26 cellular contexts compared by ENCODE assay signal in the genomic region with DNA sequence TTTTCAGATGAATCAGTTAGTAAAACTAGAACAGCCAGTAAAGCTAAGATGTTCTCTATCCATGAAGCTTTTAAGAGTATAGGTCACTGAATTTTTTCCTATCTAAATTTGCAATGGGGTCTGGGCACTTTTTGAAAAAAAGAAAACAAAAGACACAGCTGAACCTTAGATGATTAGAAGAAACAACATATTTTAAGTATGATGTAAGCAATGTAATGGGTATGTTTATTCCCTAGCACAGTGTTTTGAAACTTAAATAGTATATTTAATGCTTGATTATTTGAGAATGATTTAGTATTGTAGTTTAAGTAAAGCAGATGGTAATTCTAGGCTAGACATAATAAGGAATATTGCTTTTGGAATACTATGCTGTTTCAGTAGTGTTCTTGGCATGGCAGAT. TPM values are rescaled to one million over a fixed set of nuclear protein-coding genes. Genes with fewer than 3 reads are reported as not detected.
DNase-seq lines count a peak whose midpoint lies in the region; ATAC-seq and TF ChIP-seq lines count a peak whose summit lies in the region.
"Had no signal": no experiment of that assay in that cellular context is flagged by ENCODE, and none has a peak within 500 bp of the region (broad histone marks: within the 10 kb centered on the region; RNA-seq: fewer than 3 reads in every experiment).

No MANE protein-coding gene starts in this region.

- no TSS peak for BruUV-seq in MCF 10A (replicated peaks; lab: Mats Ljungman, UMichigan)

- H3K36me3 ChIP-seq in breast epithelium, result peaks cover 3% of the 10 kb centered on the region
- H3K36me3 ChIP-seq in adipocyte (ENCODE audit: control insufficient read depth, insufficient read depth, low read length, severe bottlenecking), result peaks cover 22% of the 10 kb centered on the region

- peaks cover 21% of the 10 kb centered on the region for H3K4me1 Mint-ChIP-seq in MCF 10A (ENCODE audit: insufficient read depth, unreplicated experiment)
- peaks cover 43% of the 10 kb centered on the region for H3K4me1 Mint-ChIP-seq in mesothelial cell of epicardium
- H3K4me1 Mint-ChIP-seq in type B pancreatic cell (ENCODE audit: unreplicated experiment), result peaks cover 22% of the 10 kb centered on the region
- H3K4me1 Mint-ChIP-seq: CD14-positive monocyte; CD8-positive, alpha-beta memory T cell; IgD-negative memory B cell had no signal

- ATAC-seq in left ventricle myocardium superior, result no peak
- ATAC-seq in activated naive CD4-positive, alpha-beta T cell treated with anti-CD3 and anti-CD28 coated beads, Interleukin-2, amount 50 U/mL, for 72 hours, result no peak
- ATAC-seq: HCT116 had no signal

- H3K27ac ChIP-seq in breast epithelium, result no peak overlapping the region
- H3K27ac ChIP-seq: 22Rv1, KMS-11, Peyer's patch had no signal

- intact Hi-C loops in MCF 10A (cut with micrococcal nuclease), result no loop called here
- intact Hi-C loops in breast epithelium (cut with DNase I; ENCODE audit: low total_unique reads), result loop anchor here (10.0 kb wide), 1 partner anchor 469 kb away; no protein-coding TSS in a partner anchor
- intact Hi-C loops in left ventricle myocardium superior (cut with micrococcal nuclease), result no loop called here
- intact Hi-C loops in head of caudate nucleus (cut with DNase I), result no loop called here

- H3K4me3 ChIP-seq in breast epithelium (no peak overlapping the region), adipocyte (ENCODE audit: low read length) (no peak overlapping the region)
- H3K4me3 ChIP-seq: Peyer's patch had no signal

- H3K9ac ChIP-seq in adipocyte (ENCODE audit: low read length), result peak overlapping the region; percentile 5
- H3K9ac ChIP-seq: KMS-11 had no signal

- peaks cover 61% of the 10 kb centered on the region for H3K36me3 Mint-ChIP-seq in MCF 10A (ENCODE audit: insufficient read depth, unreplicated experiment)
- peaks cover 25% of the 10 kb centered on the region for H3K36me3 Mint-ChIP-seq in mesothelial cell of epicardium
- H3K36me3 Mint-ChIP-seq in type B pancreatic cell, result peaks cover 22% of the 10 kb centered on the region
- H3K36me3 Mint-ChIP-seq in activated naive CD4-positive, alpha-beta T cell treated with anti-CD3 and anti-CD28 coated beads, Interleukin-2, amount 50 U/mL, for 72 hours, result no peaks in the 10 kb centered on the region
- H3K36me3 Mint-ChIP-seq: CD8-positive, alpha-beta memory T cell had no signal

- CTCF ChIA-PET in MCF 10A (lab: Yijun Ruan, JAX), result interaction anchor here (0.6 to 5.9 kb wide), 11 partner anchors 10 to 968 kb away, joined by 3 to 52 read pairs (median 4); no protein-coding TSS in a partner anchor

- peak overlapping the region; percentile 47 for H3K27ac Mint-ChIP-seq in MCF 10A (ENCODE audit: low read depth, unreplicated experiment)
- H3K27ac Mint-ChIP-seq in mesothelial cell of epicardium, result peak overlapping the region; percentile 48
- peak overlapping the region; percentile 67 for H3K27ac Mint-ChIP-seq in type B pancreatic cell
- no peak overlapping the region for H3K27ac Mint-ChIP-seq in activated naive CD4-positive, alpha-beta T cell treated with anti-CD3 and anti-CD28 coated beads, Interleukin-2, amount 50 U/mL, for 72 hours
- H3K27ac Mint-ChIP-seq: CD14-positive monocyte; CD8-positive, alpha-beta memory T cell; IgD-negative memory B cell had no signal

- no peak for DNase-seq in MCF 10A (ENCODE audit: unreplicated experiment)
- DNase-seq in breast epithelium (ENCODE audit: low spot score in 2 of 2), result no peak
- DNase-seq in adipocyte (ENCODE audit: low read depth), result peak; percentile 41
- no peak for DNase-seq in mesothelial cell of epicardium (ENCODE audit: low spot score in 2 of 2, unreplicated experiment in 2 of 2)
- DNase-seq in type B pancreatic cell (ENCODE audit: extremely low spot score, unreplicated experiment), result no peak
- no peak for DNase-seq in left ventricle myocardium superior
- DNase-seq in head of caudate nucleus, result no peak
- DNase-seq in activated naive CD4-positive, alpha-beta T cell treated with anti-CD3 and anti-CD28 coated beads, Interleukin-2, amount 50 U/mL, for 72 hours (ENCODE audit: low spot score in 2 of 2), result no peak
- DNase-seq: BE2C; Calu3; CD8-positive, alpha-beta memory T cell; DMS79 treated with DMSO at 0.1 percent for 48 hours; NCI-H1048; NCI-H1417; NCI-H1694 treated with DMSO at 0.1 percent for 48 hours; NCI-H2081; NCI-H2171; NCI-H226; NCI-H510A; NCI-H69; Peyer's patch had no signal

- H3K27me3 ChIP-seq in breast epithelium, result no peaks in the 10 kb centered on the region
- H3K27me3 ChIP-seq in adipocyte (replicated peaks; ENCODE audit: control insufficient read depth, insufficient read depth, low read length), result no peaks in the 10 kb centered on the region
- H3K27me3 ChIP-seq: BE2C, Peyer's patch had no signal

- peaks cover 0 to 8% of the 10 kb centered on the region in 2 donors for H3K4me1 ChIP-seq in breast epithelium
- H3K4me1 ChIP-seq in adipocyte (ENCODE audit: control insufficient read depth, insufficient read depth, low read length), result peaks cover 31% of the 10 kb centered on the region
- H3K4me1 ChIP-seq: Peyer's patch had no signal

- H3K27me3 Mint-ChIP-seq in MCF 10A (ENCODE audit: insufficient read depth, unreplicated experiment), result no peaks in the 10 kb centered on the region
- H3K27me3 Mint-ChIP-seq in mesothelial cell of epicardium (ENCODE audit: low read depth), result no peaks in the 10 kb centered on the region
- H3K27me3 Mint-ChIP-seq in type B pancreatic cell, result no peaks in the 10 kb centered on the region
- H3K27me3 Mint-ChIP-seq: CD8-positive, alpha-beta memory T cell; IgD-negative memory B cell had no signal

- H3K9me3 ChIP-seq in breast epithelium (no peaks in the 10 kb centered on the region), adipocyte (ENCODE audit: control insufficient read depth, low read length) (no peaks in the 10 kb centered on the region)
- H3K9me3 ChIP-seq: BE2C, Peyer's patch had no signal

- H3K9me3 Mint-ChIP-seq in MCF 10A (ENCODE audit: unreplicated experiment), result no peaks in the 10 kb centered on the region
- H3K9me3 Mint-ChIP-seq in mesothelial cell of epicardium, result peaks cover 2% of the 10 kb centered on the region
- no peaks in the 10 kb centered on the region for H3K9me3 Mint-ChIP-seq in type B pancreatic cell
- H3K9me3 Mint-ChIP-seq in activated naive CD4-positive, alpha-beta T cell treated with anti-CD3 and anti-CD28 coated beads, Interleukin-2, amount 50 U/mL, for 72 hours, result no peaks in the 10 kb centered on the region
- H3K9me3 Mint-ChIP-seq: CD14-positive monocyte, IgD-negative memory B cell had no signal

- H3K4me3 Mint-ChIP-seq in MCF 10A (ENCODE audit: unreplicated experiment) (no peak overlapping the region), mesothelial cell of epicardium (no peak overlapping the region), type B pancreatic cell (peak overlapping the region; percentile 56)
- H3K4me3 Mint-ChIP-seq: CD14-positive monocyte; CD8-positive, alpha-beta memory T cell; IgD-negative memory B cell had no signal

- no peak for TF ChIP-seq CTCF in MCF 10A (IDR thresholded peaks at IDR 0.05; ENCODE audit: unreplicated experiment)
- TF ChIP-seq CTCF in breast epithelium (IDR thresholded peaks at IDR 0.05), result no peak
- TF ChIP-seq CTCF in mesothelial cell of epicardium (IDR thresholded peaks at IDR 0.05; ENCODE audit: unreplicated experiment), result no peak
- TF ChIP-seq CTCF in type B pancreatic cell (conservative IDR thresholded peaks at IDR 0.05), result no peak

- no peak for TF ChIP-seq POLR2A in breast epithelium (IDR thresholded peaks at IDR 0.05)

- POLR2A ChIA-PET in MCF 10A (lab: Yijun Ruan, JAX), result interaction anchor here (1.2 to 4.3 kb wide), 2 partner anchors 8 to 35 kb away, joined by 9 to 49 read pairs; partner anchors contain the start of gene KCTD3

RNA-seq across cellular contexts. Expression of gene KCTD3, which starts 36.2 kb away (rescaled TPM):
- 78.9 and 90.3 TPM in 2 replicates for total RNA-seq in MCF 10A (2022)
- 10 to 100 TPM; 60.8 to 100.0 (median 87.8) TPM for total RNA-seq in breast epithelium
- total RNA-seq in mesothelial cell of epicardium, result 49.2 to 52.3 TPM (median 50.5 TPM) in 3 replicates
- total RNA-seq in type B pancreatic cell (ENCODE audit: low replicate concordance), result 53.7 and 66.8 TPM in 2 replicates
- 13.6 TPM for total RNA-seq in left ventricle myocardium superior
- total RNA-seq in activated naive CD4-positive, alpha-beta T cell treated with anti-CD3 and anti-CD28 coated beads, Interleukin-2, amount 50 U/mL, for 72 hours, result 1 to 10 TPM in 1 of 2 donors, under 1 TPM in 1; 0.59 to 6.5 TPM

Comparison
In these comparisons a context has a peak if more than half of its experiments do, and no peak if none do; other contexts are left out.
1. H3K27ac Mint-ChIP-seq: peak in MCF 10A (single experiment), mesothelial cell of epicardium (single experiment) and type B pancreatic cell (single experiment); none in activated naive CD4-positive, alpha-beta T cell treated with anti-CD3 and anti-CD28 coated beads, Interleukin-2, amount 50 U/mL, for 72 hours (0 of 2).